8 cellular contexts compared by ENCODE assay signal in the genomic region with DNA sequence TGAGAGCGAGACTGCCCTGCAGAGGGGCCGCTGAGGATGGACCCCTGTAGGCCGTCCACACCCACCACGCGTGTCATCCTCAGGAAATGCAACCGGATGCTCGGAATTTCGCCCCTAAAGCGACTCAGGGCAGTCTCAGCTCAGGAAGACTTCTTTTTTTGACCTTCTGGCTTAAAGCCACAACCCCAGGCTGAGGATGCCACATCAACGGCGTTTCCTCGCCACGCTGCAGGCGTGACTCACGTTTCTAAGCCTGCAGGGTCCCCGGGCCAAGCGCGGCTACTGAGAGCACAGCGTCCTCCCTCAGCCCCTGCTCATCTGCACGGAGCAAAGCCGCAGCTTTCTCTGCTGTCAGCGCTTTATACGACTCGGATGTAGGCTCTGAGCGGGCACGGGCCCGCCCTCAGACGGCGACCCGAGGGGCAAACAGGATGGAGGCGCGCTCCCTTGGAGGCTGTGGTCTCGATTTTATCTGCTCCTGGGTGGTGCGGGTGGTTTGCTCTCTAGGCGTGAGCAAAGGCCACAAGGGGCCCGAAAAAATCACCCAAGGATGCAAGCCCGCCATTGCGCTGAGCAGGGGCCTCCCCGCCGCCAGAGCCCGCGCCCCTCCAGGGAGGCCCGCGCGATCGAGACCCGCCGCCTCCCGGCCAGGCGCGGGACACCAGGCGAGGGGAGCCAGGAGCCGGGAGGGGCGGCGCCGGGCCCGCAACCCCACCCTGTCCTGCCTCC. TPM values are rescaled to one million over a fixed set of nuclear protein-coding genes. Genes with fewer than 3 reads are reported as not detected.
DNase-seq lines count a peak whose midpoint lies in the region; ATAC-seq and TF ChIP-seq lines count a peak whose summit lies in the region.

No MANE protein-coding gene starts in this region.

- H3K27ac ChIP-seq in lung (ENCODE audit: low read depth in 1 of 2, low read length in 1 of 2): peak overlapping the region; percentile 90 to 96

- H3K36me3 ChIP-seq in lung (ENCODE audit: control insufficient read depth in 2 of 2, insufficient read depth in 2 of 2, low read length in 2 of 2): peaks cover 0 to 2% of the 10 kb centered on the region in 2 donors

- ATAC-seq in HG02759 (IDR thresholded peaks at IDR 0.05; ENCODE audit: unreplicated experiment) (peak; percentile 14), lung (ENCODE audit: insufficient read depth, low FRiP score) (peak; percentile 6)

- peaks cover 0 to 4% of the 10 kb centered on the region in 2 donors for H3K9me3 ChIP-seq in lung (ENCODE audit: control insufficient read depth in 2 of 2, insufficient read depth in 1 of 2, low read length in 1 of 2)

- 1% methylated on average over 38 to 57 of the region's 57 CpGs for WGBS in lung, 2 donors

- H3K4me1 ChIP-seq in lung (ENCODE audit: control insufficient read depth in 2 of 2, insufficient read depth in 2 of 2, low read length in 2 of 2): peaks cover 5 to 14% of the 10 kb centered on the region in 2 donors

- peak; percentile 97 for DNase-seq in DMS 273 (lab: John Stamatoyannopoulos, UW; ENCODE audit: unreplicated experiment)
- DNase-seq in DMS 273 treated with DMSO at 0.1 percent for 48 hours (lab: John Stamatoyannopoulos, UW): no peak
- DNase-seq in NCI-H128 (lab: John Stamatoyannopoulos, UW; ENCODE audit: unreplicated experiment): peak; percentile 69
- DNase-seq in activated CD4-positive, alpha-beta T cell treated with anti-CD3 and anti-CD28 coated beads, Interleukin-2, amount 50 U/mL, for 24 hours (ENCODE audit: low read depth in 1 of 2, low spot score in 1 of 2): peak; percentile 67 to 72
- peak; percentile 14 to 70 for DNase-seq in dermis microvascular lymphatic vessel endothelial cell (ENCODE audit: low read depth in 2 of 2)
- DNase-seq in lung (ENCODE audit: low spot score): peak; percentile 63
- DNase-seq in stimulated activated CD8-positive, alpha-beta memory T cell treated with anti-CD3 and anti-CD28 coated beads, Interleukin-12 subunit alpha, Interleukin-12 subunit beta, amount 100 ng/mL, for 1 hour (ENCODE audit: low read depth): peak; percentile 79

- H3K4me3 ChIP-seq in lung: peak overlapping the region; percentile 34

- TF ChIP-seq CTCF in lung (IDR thresholded peaks at IDR 0.05; ENCODE audit: control extremely low read depth, extremely low read depth): no peak

- H3K27me3 ChIP-seq in lung (ENCODE audit: control insufficient read depth, insufficient read depth): no peaks in the 10 kb centered on the region

RNA-seq across cellular contexts. Expression of a gene that starts 0.7 kb away (rescaled TPM):
- total RNA-seq in dermis microvascular lymphatic vessel endothelial cell (54.0 and 80.5 TPM in 2 replicates), lung (100 to 1,000 TPM; 124 to 264 TPM)
- 100 to 1,000 TPM in 1 of 2 donors, 10 to 100 TPM in 1; 54.2 to 115 TPM for polyA plus RNA-seq in lung
